In the genomic region with DNA sequence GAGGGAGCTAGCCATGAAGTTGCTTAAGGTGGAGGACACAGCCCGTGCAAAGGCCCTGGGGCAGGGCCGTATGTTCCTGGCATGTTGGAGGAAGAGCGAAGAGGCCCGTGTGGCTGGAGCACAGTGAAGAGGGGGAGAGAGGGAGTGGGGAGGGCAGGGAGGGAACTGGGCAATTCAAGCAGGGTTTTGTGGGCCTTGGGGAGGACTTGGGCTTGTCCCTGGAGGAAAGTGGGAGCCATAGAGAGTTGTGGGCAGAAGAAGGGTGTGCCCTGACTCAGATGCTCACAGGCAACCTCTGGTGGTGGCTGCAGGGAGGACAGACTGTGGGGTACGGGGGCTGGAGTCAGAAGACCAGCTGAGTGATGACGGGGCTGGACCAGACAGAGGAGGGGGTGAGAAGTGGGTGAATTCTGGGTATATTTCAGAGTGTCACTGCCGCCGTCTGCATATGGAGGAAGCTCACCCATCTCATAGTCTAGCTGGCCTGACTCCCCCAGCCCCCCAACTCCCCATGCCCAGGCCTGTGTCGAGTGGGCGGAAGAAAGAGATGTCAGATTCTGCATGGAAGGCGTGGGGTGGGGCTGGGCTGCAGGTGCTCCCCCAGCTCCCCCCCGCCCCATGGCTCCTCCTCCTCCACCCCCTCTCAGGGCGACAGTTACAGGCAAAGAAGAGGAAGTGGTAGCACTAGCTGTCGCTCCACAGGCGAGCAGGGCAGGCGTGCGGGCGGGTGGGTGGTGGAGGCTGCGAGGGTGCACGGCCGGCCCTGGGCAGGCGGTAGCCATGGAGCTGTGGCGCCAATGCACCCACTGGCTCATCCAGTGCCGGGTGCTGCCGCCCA, we compare ENCODE assay signal across 8 cellular contexts. TPM values are rescaled to one million over a fixed set of nuclear protein-coding genes. Genes with fewer than 3 reads are reported as not detected.
DNase-seq lines count a peak whose midpoint lies in the region; ATAC-seq and TF ChIP-seq lines count a peak whose summit lies in the region.

Gene VAV1 (plus strand): TSS at position 681 of the 838 bp plus-strand sequence. CDS start 100 bp downstream, at position 781.

- ATAC-seq in HCT116: no peak
- peak; percentile 63 to 79 for ATAC-seq in lower lobe of right lung
- no peak for ATAC-seq in GM19455 (IDR thresholded peaks at IDR 0.05; ENCODE audit: unreplicated experiment)

- DNase-seq in HCT116 (ENCODE audit: low read depth, low spot score) (no peak), lower lobe of right lung (peak; percentile 85), DMS79 (lab: John Stamatoyannopoulos, UW) (no peak)
- DNase-seq in activated naive CD4-positive, alpha-beta T cell treated with anti-CD3 and anti-CD28 coated beads for 36 hours: peak; percentile 91
- peak; percentile 74 for DNase-seq in stimulated activated CD8-positive, alpha-beta memory T cell treated with anti-CD3 and anti-CD28 coated beads, Interleukin-4, amount 100 ng/mL, for 24 hours (ENCODE audit: low read depth)

- peak within 1 kb of the TSS; percentile 85 to 96 (median 93) for H3K27ac ChIP-seq in BLaER1 treated with 17β-estradiol and CSF1 and Interleukin-3, amounts not matched to agents 10 nM and 100 nM
- H3K27ac ChIP-seq in HCT116 (ENCODE audit: low read depth, low read length) (no peak within 1 kb of the TSS), SU-DHL-6 (ENCODE audit: low read depth, low read length) (peak within 1 kb of the TSS; percentile 90), lower lobe of right lung (peak within 1 kb of the TSS; percentile 72)

- peaks cover 29% of the 10 kb centered on the region for H3K36me3 Mint-ChIP-seq in activated naive CD4-positive, alpha-beta T cell treated with anti-CD3 and anti-CD28 coated beads for 36 hours (ENCODE audit: low read depth)

- peak within 1 kb of the TSS; percentile 86 to 97 (median 93) for H3K9ac ChIP-seq in BLaER1 treated with 17β-estradiol and CSF1 and Interleukin-3, amounts not matched to agents 10 nM and 100 nM
- H3K9ac ChIP-seq in HCT116 (ENCODE audit: low read length) (no peak within 1 kb of the TSS), SU-DHL-6 (ENCODE audit: low read length) (peak within 1 kb of the TSS; percentile 91)

- H3K4me1 ChIP-seq in BLaER1 treated with 17β-estradiol and CSF1 and Interleukin-3, amounts not matched to agents 10 nM and 100 nM: peaks cover 26 to 53% (median 42%) of the 10 kb centered on the region in 10 experiments
- H3K4me1 ChIP-seq in HCT116 (ENCODE audit: control insufficient read depth in 1 of 2, insufficient read depth in 2 of 2, low read length in 2 of 2) (peaks cover 4 to 16% of the 10 kb centered on the region in 2 experiments; a peak in 2 of 4 replicates), lower lobe of right lung (peaks cover 22% of the 10 kb centered on the region)

- TF ChIP-seq CTCF in HCT116 (IDR thresholded peaks at IDR 0.05 in 2 of 3, conservative IDR thresholded peaks at IDR 0.05 in 1 of 3; ENCODE audit: borderline replicate concordance in 1 of 3, insufficient read depth in 1 of 3, low read depth in 2 of 3, low read length in 2 of 3): peak in 2 of 3 experiments; percentile 20 to 38; a peak in 2 of 6 replicates
- TF ChIP-seq CTCF in SU-DHL-6 (IDR thresholded peaks at IDR 0.05; ENCODE audit: insufficient read depth, low read length, poor library complexity, severe bottlenecking): peak; percentile 17
- TF ChIP-seq CTCF in lower lobe of right lung (IDR thresholded peaks at IDR 0.05): no peak

- H3K9me3 Mint-ChIP-seq in activated naive CD4-positive, alpha-beta T cell treated with anti-CD3 and anti-CD28 coated beads for 36 hours: peaks cover 2% of the 10 kb centered on the region

- peaks cover 27 to 41% (median 36%) of the 10 kb centered on the region in 11 experiments for H4K20me1 ChIP-seq in BLaER1 treated with 17β-estradiol and CSF1 and Interleukin-3, amounts not matched to agents 10 nM and 100 nM
- no peaks in the 10 kb centered on the region for H4K20me1 ChIP-seq in HCT116 (ENCODE audit: insufficient read depth)
- H4K20me1 ChIP-seq in SU-DHL-6 (ENCODE audit: low read depth, low read length): peaks cover 3% of the 10 kb centered on the region; the same call in 1 of the 2 replicates

- intact Hi-C loops in HCT116 (cut with micrococcal nuclease) (no loop called here), lower lobe of right lung (cut with DNase I) (no loop called here)
- intact Hi-C loops in activated naive CD4-positive, alpha-beta T cell treated with anti-CD3 and anti-CD28 coated beads for 36 hours (cut with micrococcal nuclease): loop anchor here (1.0 to 5.0 kb wide), 3 partner anchors 33 to 945 kb away; partner anchors contain the start of gene TRIP10

- POLR2A ChIA-PET in HCT116 (lab: Charles Lee): no interaction called here

- no peaks in the 10 kb centered on the region for H3K27me3 ChIP-seq in BLaER1 treated with 17β-estradiol and CSF1 and Interleukin-3, amounts not matched to agents 10 nM and 100 nM
- H3K27me3 ChIP-seq in HCT116 (ENCODE audit: insufficient read depth, low read length) (no peaks in the 10 kb centered on the region), SU-DHL-6 (ENCODE audit: low read length) (no peaks in the 10 kb centered on the region), lower lobe of right lung (ENCODE audit: low read depth) (no peaks in the 10 kb centered on the region)

- no TSS peak for BruUV-seq in HCT116 (replicated peaks; lab: Mats Ljungman, UMichigan)

- no peak for TF ChIP-seq RAD21 in HCT116 (IDR thresholded peaks at IDR 0.05; ENCODE audit: low read depth)

- H3K4me3 Mint-ChIP-seq in activated naive CD4-positive, alpha-beta T cell treated with anti-CD3 and anti-CD28 coated beads for 36 hours: peak within 1 kb of the TSS; percentile 98

- no peaks in the 10 kb centered on the region for H3K27me3 Mint-ChIP-seq in activated naive CD4-positive, alpha-beta T cell treated with anti-CD3 and anti-CD28 coated beads for 36 hours (ENCODE audit: low read depth)

- no peak for TF ChIP-seq POLR2A in HCT116 (IDR thresholded peaks at IDR 0.05; ENCODE audit: borderline replicate concordance, extremely low read depth, insufficient read depth, insufficient read length)

- H3K36me3 ChIP-seq in BLaER1 treated with 17β-estradiol and CSF1 and Interleukin-3, amounts not matched to agents 10 nM and 100 nM: peaks cover 16 to 26% (median 22%) of the 10 kb centered on the region in 11 experiments
- no peaks in the 10 kb centered on the region for H3K36me3 ChIP-seq in HCT116 (ENCODE audit: control insufficient read depth in 1 of 2, insufficient read depth in 2 of 2, low read length in 2 of 2)
- H3K36me3 ChIP-seq in SU-DHL-6 (ENCODE audit: low read length): no peaks in the 10 kb centered on the region
- H3K36me3 ChIP-seq in lower lobe of right lung: no peaks in the 10 kb centered on the region

- peak within 1 kb of the TSS; percentile 97 for H3K27ac Mint-ChIP-seq in activated naive CD4-positive, alpha-beta T cell treated with anti-CD3 and anti-CD28 coated beads for 36 hours

- H3F3A ChIP-seq in SU-DHL-6 (ENCODE audit: insufficient read depth): peaks cover 20% of the 10 kb centered on the region

- H3K4me1 Mint-ChIP-seq in activated naive CD4-positive, alpha-beta T cell treated with anti-CD3 and anti-CD28 coated beads for 36 hours (ENCODE audit: low read depth): peaks cover 52% of the 10 kb centered on the region

- 0 out of 2 replicates have a peak, but pooled peaks cover under 1% of the 10 kb centered on the region for H3K79me2 ChIP-seq in HCT116 (ENCODE audit: insufficient read depth, low read length)
- peaks cover 43% of the 10 kb centered on the region for H3K79me2 ChIP-seq in SU-DHL-6 (ENCODE audit: insufficient read depth, low read length)

- H3K9me2 ChIP-seq in HCT116 (ENCODE audit: insufficient read depth) (no peaks in the 10 kb centered on the region), SU-DHL-6 (replicated peaks; ENCODE audit: insufficient read depth, low read length) (no peaks in the 10 kb centered on the region)

- CTCF ChIA-PET in HCT116 (lab: Charles Lee): no interaction called here
- CTCF ChIA-PET in activated naive CD4-positive, alpha-beta T cell treated with anti-CD3 and anti-CD28 coated beads for 36 hours (lab: Charles Lee): interaction anchor here (0.7 to 3.2 kb wide), 12 partner anchors 9 to 256 kb away, joined by 3 to 20 read pairs (median 4); no protein-coding TSS in a partner anchor

- peaks cover 0 to 13% (median 0%) of the 10 kb centered on the region in 11 experiments; a peak in 7 of 22 replicates for H3K9me3 ChIP-seq in BLaER1 treated with 17β-estradiol and CSF1 and Interleukin-3, amounts not matched to agents 10 nM and 100 nM (replicated peaks in 1 of 11)
- H3K9me3 ChIP-seq in HCT116 (ENCODE audit: control insufficient read depth in 1 of 2, insufficient read depth in 1 of 2, low read depth in 1 of 2, low read length in 2 of 2): no peaks in the 10 kb centered on the region
- H3K9me3 ChIP-seq in SU-DHL-6 (ENCODE audit: insufficient read depth, low read length): no peaks in the 10 kb centered on the region
- H3K9me3 ChIP-seq in lower lobe of right lung: no peaks in the 10 kb centered on the region

- RAD21 ChIA-PET in HCT116 (lab: Charles Lee; ENCODE audit: low non-redundant PET in 1 of 2, low total read pairs in 2 of 2, uncharacterized antibody in 2 of 2, unreplicated experiment in 2 of 2): interaction anchor here in 1 of 2 experiments (0.6 kb wide), 1 partner anchor 12 kb away, joined by 5 read pairs; no protein-coding TSS in a partner anchor

- H2AFZ ChIP-seq in HCT116 (ENCODE audit: low read depth, low read length, poor library complexity, severe bottlenecking) (no peak within 1 kb of the TSS), SU-DHL-6 (ENCODE audit: low read depth, low read length, severe bottlenecking) (peak within 1 kb of the TSS; percentile 37)

- H3K4me3 ChIP-seq in BLaER1 treated with 17β-estradiol and CSF1 and Interleukin-3, amounts not matched to agents 10 nM and 100 nM: peak within 1 kb of the TSS; percentile 90 to 100 (median 99)
- no peak within 1 kb of the TSS for H3K4me3 ChIP-seq in HCT116 (replicated peaks in 1 of 2; ENCODE audit: low read depth in 1 of 2, low read length in 2 of 2)
- H3K4me3 ChIP-seq in SU-DHL-6 (ENCODE audit: insufficient read depth, low read length, poor library complexity, severe bottlenecking): peak within 1 kb of the TSS; percentile 91
- peak within 1 kb of the TSS; percentile 69 for H3K4me3 ChIP-seq in lower lobe of right lung

- H3K4me2 ChIP-seq in BLaER1 treated with 17β-estradiol and CSF1 and Interleukin-3, amounts not matched to agents 10 nM and 100 nM: peak within 1 kb of the TSS; percentile 79 to 98 (median 92)
- no peak within 1 kb of the TSS for H3K4me2 ChIP-seq in HCT116 (ENCODE audit: low read length)
- peak within 1 kb of the TSS; percentile 79 for H3K4me2 ChIP-seq in SU-DHL-6 (ENCODE audit: low read depth, low read length, poor library complexity, severe bottlenecking)

TF ChIP-seq in HCT116, 20 proteins besides CTCF, POLR2A, EP300 and RAD21:
- no peak for TF ChIP-seq FOSL1 (IDR thresholded peaks at IDR 0.05; ENCODE audit: low read depth)
- TF ChIP-seq EZH2phosphoT487 (IDR thresholded peaks at IDR 0.05; ENCODE audit: borderline replicate concordance): no peak

RNA-seq across cellular contexts. Expression of gene VAV1, which starts in this region (rescaled TPM):
- total RNA-seq in HCT116 (2021; ENCODE audit: unreplicated experiment) (20.6 TPM), lower lobe of right lung (36.2 TPM)
- polyA plus RNA-seq in HCT116 (2012): 37.2 and 37.3 TPM in 2 replicates
- 100 to 1,000 TPM in 1 of 2 experiments, 10 to 100 TPM in 1; 93.6 to 103 TPM for total RNA-seq in activated naive CD4-positive, alpha-beta T cell treated with anti-CD3 and anti-CD28 coated beads for 36 hours

Comparison
In these comparisons a context has a peak if more than half of its experiments do, and no peak if none do; other contexts are left out.
1. H3K4me3 ChIP-seq: peak in BLaER1 treated with 17β-estradiol and CSF1 and Interleukin-3, amounts not matched to agents 10 nM and 100 nM (10 of 10), SU-DHL-6 (single experiment) and lower lobe of right lung (single experiment); none in HCT116 (0 of 2).
2. ATAC-seq: peak in lower lobe of right lung (2 of 2); none in HCT116 (single experiment) and GM19455 (single experiment).
3. DNase-seq: peak in activated naive CD4-positive, alpha-beta T cell treated with anti-CD3 and anti-CD28 coated beads for 36 hours (single experiment), lower lobe of right lung (single experiment) and stimulated activated CD8-positive, alpha-beta memory T cell treated with anti-CD3 and anti-CD28 coated beads, Interleukin-4, amount 100 ng/mL, for 24 hours (single experiment); none in HCT116 (single experiment) and DMS79 (single experiment).